Comparison of ENCODE assay signal across 13 cellular contexts in genomic region chr11:8934735-8935478, GRCh38. TPM values are rescaled to one million over a fixed set of nuclear protein-coding genes. Genes with fewer than 3 reads are reported as not detected.
A peak's percentile ranks its signal among the peaks of the same experiment; 100 is the strongest.
DNase-seq lines count a peak whose midpoint lies in the region; ATAC-seq and TF ChIP-seq lines count a peak whose summit lies in the region.
"Had no signal": no experiment of that assay in that cellular context is flagged by ENCODE, and none has a peak within 500 bp of the region (broad histone marks: within the 10 kb centered on the region; RNA-seq: fewer than 3 reads in every experiment).

No MANE protein-coding gene starts in this region.

- peak overlapping the region; percentile 56 for H3K4me3 Mint-ChIP-seq in activated naive CD4-positive, alpha-beta T cell treated with anti-CD3 and anti-CD28 coated beads, Interleukin-2, amount 50 U/mL, for 24 hours
- H3K4me3 Mint-ChIP-seq in T-helper 17 cell (peak overlapping the region; percentile 63), type B pancreatic cell (peak overlapping the region; percentile 69)

- TF ChIP-seq CTCF in foreskin fibroblast (IDR thresholded peaks at IDR 0.05; ENCODE audit: low read depth, low read length) (no peak), type B pancreatic cell (conservative IDR thresholded peaks at IDR 0.05) (no peak), upper lobe of right lung (IDR thresholded peaks at IDR 0.05) (no peak)

- no peak overlapping the region for H3K27ac Mint-ChIP-seq in activated naive CD4-positive, alpha-beta T cell treated with anti-CD3 and anti-CD28 coated beads, Interleukin-2, amount 50 U/mL, for 24 hours
- H3K27ac Mint-ChIP-seq in T-helper 17 cell, result peak overlapping the region; percentile 57
- H3K27ac Mint-ChIP-seq in type B pancreatic cell, result peak overlapping the region; percentile 92

- H3K27ac ChIP-seq in upper lobe of right lung, result no peak overlapping the region
- H3K27ac ChIP-seq: SK-N-MC, tibial nerve had no signal

- H3K27me3 ChIP-seq in upper lobe of right lung, result no peaks in the 10 kb centered on the region
- H3K27me3 ChIP-seq: tibial nerve had no signal

- no peaks in the 10 kb centered on the region for H3K9me3 ChIP-seq in T-helper 17 cell (ENCODE audit: control insufficient read depth, low read length, poor library complexity, severe bottlenecking)
- no peaks in the 10 kb centered on the region for H3K9me3 ChIP-seq in upper lobe of right lung
- H3K9me3 ChIP-seq: tibial nerve had no signal

- H3K4me1 ChIP-seq in upper lobe of right lung, result no peaks in the 10 kb centered on the region
- H3K4me1 ChIP-seq: tibial nerve had no signal

- DNase-seq in activated naive CD4-positive, alpha-beta T cell treated with Interleukin-2 at 50 U/mL for 16 hours, result no peak
- no peak for DNase-seq in T-helper 17 cell
- DNase-seq in foreskin fibroblast, result peak; percentile 67 to 81
- no peak for DNase-seq in type B pancreatic cell (ENCODE audit: extremely low spot score, unreplicated experiment)
- DNase-seq in upper lobe of right lung, result no peak
- DNase-seq in NCI-H1436 (lab: John Stamatoyannopoulos, UW), result no peak
- DNase-seq: hippocampal formation, NCI-H2227 treated with DMSO at 0.1 percent for 48 hours had no signal

- no peaks in the 10 kb centered on the region for H3K36me3 ChIP-seq in upper lobe of right lung
- H3K36me3 ChIP-seq: tibial nerve had no signal

- peaks cover 8% of the 10 kb centered on the region for H3K4me1 Mint-ChIP-seq in activated naive CD4-positive, alpha-beta T cell treated with anti-CD3 and anti-CD28 coated beads, Interleukin-2, amount 50 U/mL, for 24 hours
- peaks cover 8% of the 10 kb centered on the region for H3K4me1 Mint-ChIP-seq in T-helper 17 cell
- peaks cover 14% of the 10 kb centered on the region for H3K4me1 Mint-ChIP-seq in type B pancreatic cell (ENCODE audit: unreplicated experiment)

- no peaks in the 10 kb centered on the region for H3K27me3 Mint-ChIP-seq in activated naive CD4-positive, alpha-beta T cell treated with anti-CD3 and anti-CD28 coated beads, Interleukin-2, amount 50 U/mL, for 24 hours
- H3K27me3 Mint-ChIP-seq in T-helper 17 cell, result peaks cover 25% of the 10 kb centered on the region
- no peaks in the 10 kb centered on the region for H3K27me3 Mint-ChIP-seq in type B pancreatic cell

- no peak for ATAC-seq in T-helper 17 cell
- ATAC-seq in upper lobe of right lung, result no peak
- ATAC-seq in HG02798 (IDR thresholded peaks at IDR 0.05; ENCODE audit: poor library complexity, unreplicated experiment), result no peak

- H3K4me3 ChIP-seq in foreskin fibroblast (ENCODE audit: low read depth in 1 of 2, low read length in 2 of 2) (no peak overlapping the region), upper lobe of right lung (no peak overlapping the region)
- H3K4me3 ChIP-seq: SK-N-MC, tibial nerve had no signal

- no peaks in the 10 kb centered on the region for H3K9me3 Mint-ChIP-seq in activated naive CD4-positive, alpha-beta T cell treated with anti-CD3 and anti-CD28 coated beads, Interleukin-2, amount 50 U/mL, for 24 hours
- H3K9me3 Mint-ChIP-seq in type B pancreatic cell, result no peaks in the 10 kb centered on the region

- intact Hi-C loops in upper lobe of right lung (cut with DNase I), result no loop called here

- no peaks in the 10 kb centered on the region for H3K36me3 Mint-ChIP-seq in activated naive CD4-positive, alpha-beta T cell treated with anti-CD3 and anti-CD28 coated beads, Interleukin-2, amount 50 U/mL, for 24 hours
- H3K36me3 Mint-ChIP-seq in T-helper 17 cell (ENCODE audit: low read depth), result peaks cover 3% of the 10 kb centered on the region
- H3K36me3 Mint-ChIP-seq in type B pancreatic cell, result no peaks in the 10 kb centered on the region

RNA-seq across cellular contexts. Expression of gene C11orf16, which starts 2.2 kb away (rescaled TPM):
- total RNA-seq in T-helper 17 cell (not detected), type B pancreatic cell (ENCODE audit: low replicate concordance) (not detected in 2 replicates), upper lobe of right lung (not detected)
- total RNA-seq: cerebellum, tibial nerve had no signal

RNA-seq across cellular contexts. Expression of gene ASCL3, which starts 7.9 kb away (rescaled TPM):
- total RNA-seq in T-helper 17 cell, result not detected
- total RNA-seq in type B pancreatic cell (ENCODE audit: low replicate concordance), result not detected in 2 replicates
- total RNA-seq in upper lobe of right lung, result not detected
- total RNA-seq: cerebellum, tibial nerve had no signal

RNA-seq across cellular contexts. Expression of gene AKIP1, which starts 23.9 kb away (rescaled TPM):
- total RNA-seq in T-helper 17 cell (1 to 10 TPM; 6.8 to 8.1 TPM), type B pancreatic cell (ENCODE audit: low replicate concordance) (14.9 and 16.5 TPM in 2 replicates), upper lobe of right lung (27.1 TPM)

RNA-seq across cellular contexts. Expression of gene TMEM9B, which starts 29.3 kb away (rescaled TPM):
- total RNA-seq in T-helper 17 cell (10 to 100 TPM; 28.3 to 30.3 TPM), type B pancreatic cell (ENCODE audit: low replicate concordance) (26.1 and 45.5 TPM in 2 replicates), upper lobe of right lung (64.9 TPM)

Comparison
In these comparisons a context has a peak if more than half of its experiments do, and no peak if none do; other contexts are left out.
1. DNase-seq: peak in foreskin fibroblast (2 of 2); none in activated naive CD4-positive, alpha-beta T cell treated with Interleukin-2 at 50 U/mL for 16 hours (single experiment), T-helper 17 cell (0 of 3), type B pancreatic cell (single experiment), upper lobe of right lung (single experiment) and NCI-H1436 (single experiment).
2. Peak in every context shown above with its lines, with median percentiles within 50 percentile points of each other: H3K4me3 Mint-ChIP-seq.